In genomic region chr3:148229107-148229506, GRCh38 we compare ENCODE assay signal across 1 cellular context.
TF ChIP-seq lines count a peak whose summit lies in the region.

No MANE protein-coding gene starts in this region.

TF ChIP-seq in GM12878, 131 proteins besides CTCF, POLR2A, EP300 and RAD21 (continued from another document):
- TF ChIP-seq, protein P1, sequence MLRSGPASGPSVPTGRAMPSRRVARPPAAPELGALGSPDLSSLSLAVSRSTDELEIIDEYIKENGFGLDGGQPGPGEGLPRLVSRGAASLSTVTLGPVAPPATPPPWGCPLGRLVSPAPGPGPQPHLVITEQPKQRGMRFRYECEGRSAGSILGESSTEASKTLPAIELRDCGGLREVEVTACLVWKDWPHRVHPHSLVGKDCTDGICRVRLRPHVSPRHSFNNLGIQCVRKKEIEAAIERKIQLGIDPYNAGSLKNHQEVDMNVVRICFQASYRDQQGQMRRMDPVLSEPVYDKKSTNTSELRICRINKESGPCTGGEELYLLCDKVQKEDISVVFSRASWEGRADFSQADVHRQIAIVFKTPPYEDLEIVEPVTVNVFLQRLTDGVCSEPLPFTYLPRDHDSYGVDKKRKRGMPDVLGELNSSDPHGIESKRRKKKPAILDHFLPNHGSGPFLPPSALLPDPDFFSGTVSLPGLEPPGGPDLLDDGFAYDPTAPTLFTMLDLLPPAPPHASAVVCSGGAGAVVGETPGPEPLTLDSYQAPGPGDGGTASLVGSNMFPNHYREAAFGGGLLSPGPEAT (IDR thresholded peaks at IDR 0.05; ENCODE audit: low read depth): no peak
